1 cellular context compared by ENCODE assay signal in genomic region chr19:34773555-34773864, GRCh38.
TF ChIP-seq lines count a peak whose summit lies in the region.

No MANE protein-coding gene starts in this region.

TF ChIP-seq in WTC11, 78 proteins besides CTCF, POLR2A, EP300 and RAD21 (continued from another document):
- no peak for TF ChIP-seq ZNF425 (CRISPR knock-in tag; conservative IDR thresholded peaks at IDR 0.05)
TF ChIP-seq in WTC11: peak in this region for 0.
